Comparison of ENCODE assay signal across 1 cellular context in genomic region chr3:11310258-11310657, GRCh38.
TF ChIP-seq lines count a peak whose summit lies in the region.

No MANE protein-coding gene starts in this region.

TF ChIP-seq in K562, 482 proteins besides CTCF, POLR2A, EP300 and RAD21 (continued from another document and continues in another):
- TF ChIP-seq E2F4 (CRISPR knock-in tag; IDR thresholded peaks at IDR 0.05; ENCODE audit: low read depth) (no peak), TSC22D4 (tag; IDR thresholded peaks at IDR 0.05) (no peak), ZNF583 (CRISPR knock-in tag; IDR thresholded peaks at IDR 0.05) (no peak), ZNF354B (CRISPR knock-in tag; IDR thresholded peaks at IDR 0.05) (no peak), SAFB2 (IDR thresholded peaks at IDR 0.05; ENCODE audit: borderline replicate concordance, low read depth, low read length, severe bottlenecking) (no peak), SMARCC2 (IDR thresholded peaks at IDR 0.05; ENCODE audit: low read depth) (no peak), POU5F1 (IDR thresholded peaks at IDR 0.05; ENCODE audit: borderline replicate concordance, low read depth, low read length, partially characterized antibody) (no peak), XRCC4 (IDR thresholded peaks at IDR 0.05; ENCODE audit: extremely low read depth, insufficient read depth, insufficient read length) (no peak), SRSF9 (IDR thresholded peaks at IDR 0.05; ENCODE audit: borderline replicate concordance, low read depth, low read length) (no peak), ATF1 (CRISPR knock-in tag; IDR thresholded peaks at IDR 0.05) (no peak), ATF1 (tag; IDR thresholded peaks at IDR 0.05) (no peak), RREB1 (CRISPR knock-in tag; IDR thresholded peaks at IDR 0.05) (no peak), TAF7 (tag; IDR thresholded peaks at IDR 0.05) (no peak), MEIS2 (IDR thresholded peaks at IDR 0.05; ENCODE audit: partially characterized antibody) (peak; percentile 68), CREBBP (IDR thresholded peaks at IDR 0.05; ENCODE audit: low read depth, low read length) (no peak), RBM34 (IDR thresholded peaks at IDR 0.05; ENCODE audit: borderline replicate concordance, insufficient read depth, low read length) (no peak), RCOR1 (IDR thresholded peaks at IDR 0.05; ENCODE audit: borderline replicate concordance in 1 of 2, low read depth in 2 of 2, low read length in 2 of 2) (peak in 1 of 2 experiments; percentile 57; a peak in 1 of 4 replicates), ZNF609 (CRISPR knock-in tag; IDR thresholded peaks at IDR 0.05; ENCODE audit: borderline replicate concordance) (no peak), GMEB1 (CRISPR knock-in tag; IDR thresholded peaks at IDR 0.05) (no peak), GABPA (tag; conservative IDR thresholded peaks at IDR 0.05; ENCODE audit: low read depth) (no peak), LEF1 (IDR thresholded peaks at IDR 0.05) (no peak), ETV1 (tag; conservative IDR thresholded peaks at IDR 0.05; ENCODE audit: low read depth) (no peak), SIRT6 (IDR thresholded peaks at IDR 0.05; ENCODE audit: low read depth, low read length) (no peak), ZNF717 (CRISPR knock-in tag; IDR thresholded peaks at IDR 0.05) (no peak), SAP30 (IDR thresholded peaks at IDR 0.05; ENCODE audit: borderline replicate concordance, insufficient read depth, low read depth, low read length, poor library complexity, severe bottlenecking) (no peak), DNMT1 (IDR thresholded peaks at IDR 0.05) (no peak), SAFB (IDR thresholded peaks at IDR 0.05; ENCODE audit: borderline replicate concordance, low read depth, low read length) (no peak), PCBP1 (IDR thresholded peaks at IDR 0.05; ENCODE audit: low read depth, low read length, poor library complexity, severe bottlenecking) (no peak), TARDBP (IDR thresholded peaks at IDR 0.05) (no peak), TCF3 (CRISPR knock-in tag; IDR thresholded peaks at IDR 0.05) (0 out of 2 replicates have a peak, but pooled peaks have one; percentile 38), ESRRB (CRISPR knock-in tag; IDR thresholded peaks at IDR 0.05; ENCODE audit: borderline replicate concordance) (no peak), YY1 (IDR thresholded peaks at IDR 0.05; ENCODE audit: borderline replicate concordance in 1 of 3, control insufficient read depth in 1 of 3, extremely low read depth in 1 of 3, insufficient read depth in 3 of 3, insufficient read length in 1 of 3, insufficient replicate concordance in 2 of 3, low read depth in 1 of 3, low read length in 2 of 3) (no peak), CBFA2T3 (IDR thresholded peaks at IDR 0.05) (0 out of 2 replicates have a peak, but pooled peaks have one; percentile 52), ZNF431 (CRISPR knock-in tag; IDR thresholded peaks at IDR 0.05) (no peak), NONO (IDR thresholded peaks at IDR 0.05; ENCODE audit: low read depth in 2 of 2, low read length in 1 of 2) (no peak), RFX1 (IDR thresholded peaks at IDR 0.05) (no peak)
- TF ChIP-seq, protein P1, sequence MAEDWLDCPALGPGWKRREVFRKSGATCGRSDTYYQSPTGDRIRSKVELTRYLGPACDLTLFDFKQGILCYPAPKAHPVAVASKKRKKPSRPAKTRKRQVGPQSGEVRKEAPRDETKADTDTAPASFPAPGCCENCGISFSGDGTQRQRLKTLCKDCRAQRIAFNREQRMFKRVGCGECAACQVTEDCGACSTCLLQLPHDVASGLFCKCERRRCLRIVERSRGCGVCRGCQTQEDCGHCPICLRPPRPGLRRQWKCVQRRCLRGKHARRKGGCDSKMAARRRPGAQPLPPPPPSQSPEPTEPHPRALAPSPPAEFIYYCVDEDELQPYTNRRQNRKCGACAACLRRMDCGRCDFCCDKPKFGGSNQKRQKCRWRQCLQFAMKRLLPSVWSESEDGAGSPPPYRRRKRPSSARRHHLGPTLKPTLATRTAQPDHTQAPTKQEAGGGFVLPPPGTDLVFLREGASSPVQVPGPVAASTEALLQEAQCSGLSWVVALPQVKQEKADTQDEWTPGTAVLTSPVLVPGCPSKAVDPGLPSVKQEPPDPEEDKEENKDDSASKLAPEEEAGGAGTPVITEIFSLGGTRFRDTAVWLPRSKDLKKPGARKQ (CRISPR knock-in tag; IDR thresholded peaks at IDR 0.05): no peak
- TF ChIP-seq, protein P2, sequence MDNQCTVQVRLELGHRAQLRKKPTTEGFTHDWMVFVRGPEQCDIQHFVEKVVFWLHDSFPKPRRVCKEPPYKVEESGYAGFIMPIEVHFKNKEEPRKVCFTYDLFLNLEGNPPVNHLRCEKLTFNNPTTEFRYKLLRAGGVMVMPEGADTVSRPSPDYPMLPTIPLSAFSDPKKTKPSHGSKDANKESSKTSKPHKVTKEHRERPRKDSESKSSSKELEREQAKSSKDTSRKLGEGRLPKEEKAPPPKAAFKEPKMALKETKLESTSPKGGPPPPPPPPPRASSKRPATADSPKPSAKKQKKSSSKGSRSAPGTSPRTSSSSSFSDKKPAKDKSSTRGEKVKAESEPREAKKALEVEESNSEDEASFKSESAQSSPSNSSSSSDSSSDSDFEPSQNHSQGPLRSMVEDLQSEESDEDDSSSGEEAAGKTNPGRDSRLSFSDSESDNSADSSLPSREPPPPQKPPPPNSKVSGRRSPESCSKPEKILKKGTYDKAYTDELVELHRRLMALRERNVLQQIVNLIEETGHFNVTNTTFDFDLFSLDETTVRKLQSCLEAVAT (IDR thresholded peaks at IDR 0.05): no peak
- TF ChIP-seq, protein P3, sequence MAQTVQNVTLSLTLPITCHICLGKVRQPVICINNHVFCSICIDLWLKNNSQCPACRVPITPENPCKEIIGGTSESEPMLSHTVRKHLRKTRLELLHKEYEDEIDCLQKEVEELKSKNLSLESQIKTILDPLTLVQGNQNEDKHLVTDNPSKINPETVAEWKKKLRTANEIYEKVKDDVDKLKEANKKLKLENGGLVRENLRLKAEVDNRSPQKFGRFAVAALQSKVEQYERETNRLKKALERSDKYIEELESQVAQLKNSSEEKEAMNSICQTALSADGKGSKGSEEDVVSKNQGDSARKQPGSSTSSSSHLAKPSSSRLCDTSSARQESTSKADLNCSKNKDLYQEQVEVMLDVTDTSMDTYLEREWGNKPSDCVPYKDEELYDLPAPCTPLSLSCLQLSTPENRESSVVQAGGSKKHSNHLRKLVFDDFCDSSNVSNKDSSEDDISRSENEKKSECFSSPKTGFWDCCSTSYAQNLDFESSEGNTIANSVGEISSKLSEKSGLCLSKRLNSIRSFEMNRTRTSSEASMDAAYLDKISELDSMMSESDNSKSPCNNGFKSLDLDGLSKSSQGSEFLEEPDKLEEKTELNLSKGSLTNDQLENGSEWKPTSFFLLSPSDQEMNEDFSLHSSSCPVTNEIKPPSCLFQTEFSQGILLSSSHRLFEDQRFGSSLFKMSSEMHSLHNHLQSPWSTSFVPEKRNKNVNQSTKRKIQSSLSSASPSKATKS (CRISPR knock-in tag; IDR thresholded peaks at IDR 0.05): no peak
- TF ChIP-seq, protein P4, sequence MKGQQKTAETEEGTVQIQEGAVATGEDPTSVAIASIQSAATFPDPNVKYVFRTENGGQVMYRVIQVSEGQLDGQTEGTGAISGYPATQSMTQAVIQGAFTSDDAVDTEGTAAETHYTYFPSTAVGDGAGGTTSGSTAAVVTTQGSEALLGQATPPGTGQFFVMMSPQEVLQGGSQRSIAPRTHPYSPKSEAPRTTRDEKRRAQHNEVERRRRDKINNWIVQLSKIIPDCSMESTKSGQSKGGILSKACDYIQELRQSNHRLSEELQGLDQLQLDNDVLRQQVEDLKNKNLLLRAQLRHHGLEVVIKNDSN (CRISPR knock-in tag; IDR thresholded peaks at IDR 0.05): no peak
- TF ChIP-seq, protein P5, sequence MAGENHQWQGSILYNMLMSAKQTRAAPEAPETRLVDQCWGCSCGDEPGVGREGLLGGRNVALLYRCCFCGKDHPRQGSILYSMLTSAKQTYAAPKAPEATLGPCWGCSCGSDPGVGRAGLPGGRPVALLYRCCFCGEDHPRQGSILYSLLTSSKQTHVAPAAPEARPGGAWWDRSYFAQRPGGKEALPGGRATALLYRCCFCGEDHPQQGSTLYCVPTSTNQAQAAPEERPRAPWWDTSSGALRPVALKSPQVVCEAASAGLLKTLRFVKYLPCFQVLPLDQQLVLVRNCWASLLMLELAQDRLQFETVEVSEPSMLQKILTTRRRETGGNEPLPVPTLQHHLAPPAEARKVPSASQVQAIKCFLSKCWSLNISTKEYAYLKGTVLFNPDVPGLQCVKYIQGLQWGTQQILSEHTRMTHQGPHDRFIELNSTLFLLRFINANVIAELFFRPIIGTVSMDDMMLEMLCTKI (IDR thresholded peaks at IDR 0.05; ENCODE audit: partially characterized antibody): no peak
